In the genomic region with DNA sequence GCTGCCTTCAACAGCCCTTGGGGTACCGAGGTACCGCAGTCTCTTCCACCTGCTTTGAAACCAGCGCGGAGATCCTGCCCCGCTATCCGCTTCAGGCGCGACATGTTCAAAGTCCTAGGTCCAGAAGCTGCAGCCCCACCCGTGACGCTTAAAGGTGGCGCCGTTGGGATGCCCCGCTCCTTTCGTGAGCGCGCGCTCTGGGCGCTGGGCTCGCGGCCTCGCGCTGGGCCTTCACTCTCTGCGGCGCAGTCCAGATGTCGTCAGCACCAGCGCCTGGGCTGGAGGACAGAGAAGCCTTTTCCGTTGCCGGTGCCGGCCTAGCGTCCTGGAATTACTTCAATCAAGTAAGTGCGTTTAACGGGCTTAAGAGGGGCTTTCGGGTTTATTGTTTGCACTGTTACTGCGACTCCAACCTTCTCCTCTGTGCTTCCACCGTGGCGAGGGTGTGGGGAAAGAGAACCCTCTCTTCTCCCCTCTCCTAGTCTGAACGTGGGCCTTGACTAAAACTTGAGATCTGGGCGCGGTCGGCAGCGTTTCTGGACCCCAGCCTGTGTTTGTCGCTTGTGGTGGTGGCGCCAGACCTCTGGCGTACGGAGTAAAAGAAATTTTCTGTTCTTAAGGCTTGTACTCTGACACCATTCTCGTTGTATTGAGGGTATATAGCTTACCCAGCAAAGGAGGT, we compare ENCODE assay signal across 8 cellular contexts. TPM values are rescaled to one million over a fixed set of nuclear protein-coding genes. Genes with fewer than 3 reads are reported as not detected.
DNase-seq lines count a peak whose midpoint lies in the region; ATAC-seq, FAIRE-seq and TF ChIP-seq lines count a peak whose summit lies in the region.

Gene LRRC40 (minus strand): TSS at position 143 of the 682 bp plus-strand sequence. CDS start 39 bp downstream, at position 104.

- H3K4me1 Mint-ChIP-seq in natural killer cell treated with Interleukin-12 subunit alpha and Interleukin-12 subunit beta and Interleukin-15 and Interleukin-18, amount 100 ng/mL, for 72 hours (ENCODE audit: low read depth in 2 of 2) = peaks cover 35 to 47% of the 10 kb centered on the region in 2 donors

- peak; percentile 51; the same call in 1 of the 2 replicates for TF ChIP-seq POLR2A in H54 (IDR thresholded peaks at IDR 0.05; ENCODE audit: low read depth, low read length)
- TF ChIP-seq POLR2A in Raji (IDR thresholded peaks at IDR 0.05; ENCODE audit: insufficient read depth, low read depth, low read length) = peak; percentile 88

- H3K4me2 ChIP-seq in Loucy (ENCODE audit: low read depth, low read length, poor library complexity, severe bottlenecking) = peak within 1 kb of the TSS; percentile 99

- H3K4me1 ChIP-seq in Loucy (ENCODE audit: insufficient read depth, low read length, poor library complexity, severe bottlenecking) = peaks cover 71% of the 10 kb centered on the region

- peak within 1 kb of the TSS; percentile 97 to 99 for H3K27ac Mint-ChIP-seq in natural killer cell treated with Interleukin-12 subunit alpha and Interleukin-12 subunit beta and Interleukin-15 and Interleukin-18, amount 100 ng/mL, for 72 hours

- H2AFZ ChIP-seq in Loucy (ENCODE audit: low read length) = peak within 1 kb of the TSS; percentile 87

- TF ChIP-seq CTCF in Loucy (conservative IDR thresholded peaks at IDR 0.05; ENCODE audit: low read length) = 0 out of 2 replicates have a peak, but pooled peaks have one; percentile 12
- TF ChIP-seq CTCF in fibroblast of pulmonary artery (IDR thresholded peaks at IDR 0.05; ENCODE audit: low read length, missing control alignments) = no peak

- DNase-seq in EL = peak; percentile 95
- DNase-seq in H54 (ENCODE audit: insufficient read length, low spot score) = peak; percentile 77
- DNase-seq in activated effector memory CD4-positive, alpha-beta T cell treated with Interleukin-2 at 50 U/mL for 16 hours = peak; percentile 95
- peak; percentile 96 for DNase-seq in fibroblast of pulmonary artery (ENCODE audit: low read depth)
- peak; percentile 96 for DNase-seq in natural killer cell treated with Interleukin-12 subunit alpha and Interleukin-12 subunit beta and Interleukin-15 and Interleukin-18, amount 100 ng/mL, for 72 hours (ENCODE audit: low spot score)
- DNase-seq in stimulated activated naive CD8-positive, alpha-beta T cell treated with anti-CD3 and anti-CD28 coated beads, Interleukin-15, Interleukin-2, amounts not matched to agents 100 U/mL and 50 U/mL, for 24 hours = peak; percentile 96

- peak within 1 kb of the TSS; percentile 92 for H3K4me3 Mint-ChIP-seq in natural killer cell treated with Interleukin-12 subunit alpha and Interleukin-12 subunit beta and Interleukin-15 and Interleukin-18, amount 100 ng/mL, for 72 hours

- peak; percentile 98 for FAIRE-seq in H54 (lab: Jason Lieb, UNC)

- no peaks in the 10 kb centered on the region for H3F3A ChIP-seq in Loucy (ENCODE audit: low read depth)

- H3K4me3 ChIP-seq in Loucy (ENCODE audit: low read length, poor library complexity, severe bottlenecking) (peak within 1 kb of the TSS; percentile 92), fibroblast of pulmonary artery (replicated peaks; ENCODE audit: low read depth, low read length) (peak within 1 kb of the TSS; percentile 99)

- H3K9ac ChIP-seq in Loucy (ENCODE audit: low read depth, low read length, poor library complexity, severe bottlenecking) = peak within 1 kb of the TSS; percentile 88

- no peaks in the 10 kb centered on the region for H3K27me3 Mint-ChIP-seq in natural killer cell treated with Interleukin-12 subunit alpha and Interleukin-12 subunit beta and Interleukin-15 and Interleukin-18, amount 100 ng/mL, for 72 hours

- ATAC-seq in natural killer cell treated with Interleukin-12 subunit alpha and Interleukin-12 subunit beta and Interleukin-15 and Interleukin-18, amount 100 ng/mL, for 72 hours = peak; percentile 99 to 100
- ATAC-seq in stimulated activated naive CD8-positive, alpha-beta T cell treated with anti-CD3 and anti-CD28 coated beads, Interleukin-15, Interleukin-2, amounts not matched to agents 100 U/mL and 50 U/mL, for 24 hours = peak; percentile 99

- H3K9me2 ChIP-seq in Loucy (replicated peaks; ENCODE audit: low read depth, low read length) = no peaks in the 10 kb centered on the region

- no peaks in the 10 kb centered on the region for H3K27me3 ChIP-seq in Loucy (ENCODE audit: insufficient read depth, low read length, poor library complexity, severe bottlenecking)

- no peaks in the 10 kb centered on the region for H3K9me3 ChIP-seq in Loucy (ENCODE audit: insufficient read depth, low read depth, low read length)

- no peaks in the 10 kb centered on the region for H3K36me3 Mint-ChIP-seq in natural killer cell treated with Interleukin-12 subunit alpha and Interleukin-12 subunit beta and Interleukin-15 and Interleukin-18, amount 100 ng/mL, for 72 hours

- no peaks in the 10 kb centered on the region for H3K9me3 Mint-ChIP-seq in natural killer cell treated with Interleukin-12 subunit alpha and Interleukin-12 subunit beta and Interleukin-15 and Interleukin-18, amount 100 ng/mL, for 72 hours

- peaks cover 38% of the 10 kb centered on the region for H4K20me1 ChIP-seq in Loucy (ENCODE audit: insufficient read depth, low read length, poor library complexity, severe bottlenecking)

- H3K36me3 ChIP-seq in Loucy (ENCODE audit: insufficient read depth, low read length) = no peaks in the 10 kb centered on the region

- peaks cover 95% of the 10 kb centered on the region for H3K79me2 ChIP-seq in Loucy (ENCODE audit: insufficient read depth, low read length)

RNA-seq across cellular contexts. Expression of gene LRRC40, which starts in this region (rescaled TPM):
- 10 to 100 TPM; 18.2 to 20.4 TPM for total RNA-seq in natural killer cell treated with Interleukin-12 subunit alpha and Interleukin-12 subunit beta and Interleukin-15 and Interleukin-18, amount 100 ng/mL, for 72 hours

Comparison
In these comparisons a context has a peak if more than half of its experiments do, and no peak if none do; other contexts are left out.
1. Peak in every context shown above with its lines: DNase-seq, ATAC-seq and H3K4me3 ChIP-seq.